2 cellular contexts compared by ENCODE assay signal in the genomic region with DNA sequence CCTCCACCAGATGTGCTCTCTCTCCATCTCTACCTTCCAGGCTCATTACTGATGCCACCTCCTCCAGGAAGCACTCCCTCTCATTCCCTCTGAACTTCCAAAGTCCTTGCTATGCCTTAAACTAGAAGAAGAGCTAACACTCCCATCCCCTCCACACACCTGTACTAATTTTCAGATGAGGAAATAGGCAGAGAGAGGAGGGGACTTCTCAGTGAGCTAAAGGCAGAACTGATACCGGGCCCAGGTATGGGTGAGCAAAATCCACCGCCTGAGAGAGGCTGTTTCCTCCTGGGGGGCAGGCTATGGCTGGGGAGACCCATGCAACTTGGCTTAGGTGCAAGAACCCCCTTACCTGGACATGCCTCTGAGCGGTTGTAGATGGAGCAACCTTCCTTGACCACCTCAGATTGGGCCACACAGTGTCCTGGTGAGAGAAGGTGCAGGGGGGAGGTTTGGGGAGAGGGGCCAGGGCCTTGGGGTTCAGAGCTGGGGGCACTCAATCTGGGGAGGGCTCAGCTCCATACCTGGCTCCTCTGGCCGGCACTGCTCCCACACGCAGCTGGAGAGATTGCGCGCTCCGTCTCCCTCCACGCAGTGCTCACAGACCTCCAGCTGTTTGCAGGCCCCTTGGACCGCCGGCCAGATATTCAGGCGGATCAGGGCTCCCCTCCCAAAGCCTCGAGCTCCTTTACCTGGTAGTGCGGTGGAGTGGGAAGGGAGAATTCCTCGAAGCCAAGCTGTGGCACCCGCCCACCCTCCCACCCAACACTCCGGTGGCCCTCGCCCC.
TF ChIP-seq lines count a peak whose summit lies in the region.

No MANE protein-coding gene starts in this region.

TF ChIP-seq in HCT116, 20 proteins besides CTCF, POLR2A, EP300 and RAD21:
- TF ChIP-seq ATF3 (IDR thresholded peaks at IDR 0.05) (no peak), EZH2 (IDR thresholded peaks at IDR 0.05) (no peak), YY1 (IDR thresholded peaks at IDR 0.05; ENCODE audit: extremely low read depth, insufficient replicate concordance, low read depth, low read length) (no peak), CEBPB (IDR thresholded peaks at IDR 0.05; ENCODE audit: low read depth) (no peak), MAX (IDR thresholded peaks at IDR 0.05) (no peak), ELF1 (IDR thresholded peaks at IDR 0.05; ENCODE audit: borderline replicate concordance, low read depth) (no peak), JUND (IDR thresholded peaks at IDR 0.05) (no peak), ZFX (IDR thresholded peaks at IDR 0.05) (no peak), EZH2phosphoT487 (IDR thresholded peaks at IDR 0.05; ENCODE audit: borderline replicate concordance) (no peak), TCF7L2 (IDR thresholded peaks at IDR 0.05; ENCODE audit: borderline replicate concordance, extremely low read depth, insufficient read depth, insufficient read length) (no peak), REST (IDR thresholded peaks at IDR 0.05; ENCODE audit: low read depth) (no peak), EGR1 (IDR thresholded peaks at IDR 0.05; ENCODE audit: low read depth) (no peak), FOSL1 (IDR thresholded peaks at IDR 0.05; ENCODE audit: low read depth) (no peak)

TF ChIP-seq in K562, 482 proteins besides CTCF, POLR2A, EP300 and RAD21:
- TF ChIP-seq PCBP2 (IDR thresholded peaks at IDR 0.05; ENCODE audit: low read depth, low read length, poor library complexity, severe bottlenecking): no peak
- peak; percentile 89 for TF ChIP-seq ZFP36 (IDR thresholded peaks at IDR 0.05; ENCODE audit: low read depth, low read length, partially characterized antibody)
- TF ChIP-seq CBFB (CRISPR knock-in tag; IDR thresholded peaks at IDR 0.05): no peak
